In genomic region chr2:32464441-32464840, GRCh38 we compare ENCODE assay signal across 13 cellular contexts.
DNase-seq lines count a peak whose midpoint lies in the region; FAIRE-seq and TF ChIP-seq lines count a peak whose summit lies in the region.
"Had no signal": no experiment of that assay in that cellular context is flagged by ENCODE, and none has a peak within 500 bp of the region (broad histone marks: within the 10 kb centered on the region; RNA-seq: fewer than 3 reads in every experiment).

No MANE protein-coding gene starts in this region.

- CTCF ChIA-PET in activated naive CD4-positive, alpha-beta T cell treated with anti-CD3 and anti-CD28 coated beads, Interleukin-2, amount 10 ng/mL, durations not matched to agents 7 days and 5 days (lab: Charles Lee), result interaction anchor here (0.8 kb wide), 1 partner anchor 31 kb away, joined by 3 read pairs; no protein-coding TSS in a partner anchor

- H3K27me3 Mint-ChIP-seq in activated naive CD4-positive, alpha-beta T cell treated with anti-CD3 and anti-CD28 coated beads, Interleukin-2, amount 10 ng/mL, durations not matched to agents 7 days and 5 days, result no peaks in the 10 kb centered on the region

- no peaks in the 10 kb centered on the region for H3K4me1 Mint-ChIP-seq in activated naive CD4-positive, alpha-beta T cell treated with anti-CD3 and anti-CD28 coated beads, Interleukin-2, amount 10 ng/mL, durations not matched to agents 7 days and 5 days

- in situ Hi-C loops in astrocyte of the spinal cord (cut with HindIII; ENCODE audit: low sequenced_read_pairs), result no loop called here

- H3K4me3 Mint-ChIP-seq in activated naive CD4-positive, alpha-beta T cell treated with anti-CD3 and anti-CD28 coated beads, Interleukin-2, amount 10 ng/mL, durations not matched to agents 7 days and 5 days, result no peak overlapping the region

- no peak overlapping the region for H3K27ac Mint-ChIP-seq in activated naive CD4-positive, alpha-beta T cell treated with anti-CD3 and anti-CD28 coated beads, Interleukin-2, amount 10 ng/mL, durations not matched to agents 7 days and 5 days

- DNase-seq in EH (ENCODE audit: low read depth) (peak; percentile 23), astrocyte of the spinal cord (ENCODE audit: low read depth, low spot score) (peak; percentile 74), fibroblast of pulmonary artery (ENCODE audit: low read depth) (peak; percentile 5), pons (ENCODE audit: low spot score) (peak; percentile 20), hippocampal formation (lab: John Stamatoyannopoulos, UW) (no peak), NCI-H82 (lab: John Stamatoyannopoulos, UW) (no peak), H54 (ENCODE audit: insufficient read length, low spot score) (no peak)
- no peak for DNase-seq in activated naive CD4-positive, alpha-beta T cell treated with anti-CD3 and anti-CD28 coated beads, Interleukin-2, amount 10 ng/mL, durations not matched to agents 7 days and 5 days
- DNase-seq: EL, NCI-H1436 treated with DMSO at 0.1 percent for 48 hours, NCI-H345 had no signal

- no peak for FAIRE-seq in H54 (lab: Jason Lieb, UNC)
- FAIRE-seq: A204.1 had no signal

- peaks cover 44% of the 10 kb centered on the region for H3K36me3 Mint-ChIP-seq in activated naive CD4-positive, alpha-beta T cell treated with anti-CD3 and anti-CD28 coated beads, Interleukin-2, amount 10 ng/mL, durations not matched to agents 7 days and 5 days

- no peak for TF ChIP-seq POLR2A in H54 (IDR thresholded peaks at IDR 0.05; ENCODE audit: low read depth, low read length)

- H3K9me3 Mint-ChIP-seq in activated naive CD4-positive, alpha-beta T cell treated with anti-CD3 and anti-CD28 coated beads, Interleukin-2, amount 10 ng/mL, durations not matched to agents 7 days and 5 days, result no peaks in the 10 kb centered on the region

- TF ChIP-seq CTCF in astrocyte of the spinal cord (IDR thresholded peaks at IDR 0.05; ENCODE audit: low read depth, low read length) (no peak), fibroblast of pulmonary artery (IDR thresholded peaks at IDR 0.05; ENCODE audit: low read length, missing control alignments) (no peak)

- H3K4me3 ChIP-seq in astrocyte of the spinal cord (ENCODE audit: low read depth, low read length) (no peak overlapping the region), fibroblast of pulmonary artery (replicated peaks; ENCODE audit: low read depth, low read length) (no peak overlapping the region)
- H3K4me3 ChIP-seq: HAP-1 had no signal

Comparison
In these comparisons a context has a peak if more than half of its experiments do, and no peak if none do; other contexts are left out.
1. DNase-seq: peak in EH (single experiment), astrocyte of the spinal cord (single experiment), fibroblast of pulmonary artery (single experiment) and pons (single experiment); none in hippocampal formation (0 of 2), activated naive CD4-positive, alpha-beta T cell treated with anti-CD3 and anti-CD28 coated beads, Interleukin-2, amount 10 ng/mL, durations not matched to agents 7 days and 5 days (single experiment), NCI-H82 (single experiment) and H54 (single experiment).